7 cellular contexts compared by ENCODE assay signal in genomic region chr3:61560452-61561373, GRCh38. TPM values are rescaled to one million over a fixed set of nuclear protein-coding genes. Genes with fewer than 3 reads are reported as not detected.
DNase-seq lines count a peak whose midpoint lies in the region; TF ChIP-seq lines count a peak whose summit lies in the region.

No MANE protein-coding gene starts in this region.

- H3K9me2 ChIP-seq in GM23248 (ENCODE audit: insufficient read depth), result no peaks in the 10 kb centered on the region

- in situ Hi-C loops in GM23248 (cut with MboI), result loop anchor here (10.0 kb wide), 1 partner anchor 624 kb away; no protein-coding TSS in a partner anchor

- intact Hi-C loops in uterus (cut with DNase I; ENCODE audit: low total_unique reads), result loop anchor here (5.0 kb wide), 1 partner anchor 627 kb away; no protein-coding TSS in a partner anchor

- H3K79me2 ChIP-seq in GM23248 (ENCODE audit: insufficient read depth), result peaks cover 35% of the 10 kb centered on the region
- H3K79me2 ChIP-seq in fibroblast of lung (ENCODE audit: control insufficient read depth, insufficient read depth, low read length), result peaks cover 36% of the 10 kb centered on the region

- H3K4me1 ChIP-seq in GM23248 (ENCODE audit: insufficient read depth) (peaks cover 15% of the 10 kb centered on the region), fibroblast of lung (ENCODE audit: control insufficient read depth, extremely low read depth, insufficient read depth, low read length) (peaks cover 6% of the 10 kb centered on the region), uterus (no peaks in the 10 kb centered on the region)

- TF ChIP-seq POLR2A in uterus (IDR thresholded peaks at IDR 0.05), result no peak

- peak overlapping the region; percentile 89 for H2AFZ ChIP-seq in GM23248
- H2AFZ ChIP-seq in fibroblast of lung (ENCODE audit: low read length), result peak overlapping the region; percentile 43

- H3K9ac ChIP-seq in GM23248 (peak overlapping the region; percentile 87), fibroblast of lung (ENCODE audit: insufficient read depth, low read length) (peak overlapping the region; percentile 87)

- 1% methylated on average over 63 to 66 of the region's 66 CpGs for WGBS in GM23248 (ENCODE audit: low coverage in 1 of 2, low lambda C conversion rate in 2 of 2, missing lambda C conversion rate in 2 of 2), 2 experiments

- no peaks in the 10 kb centered on the region for H3K9me3 ChIP-seq in GM23248 (ENCODE audit: low read depth)
- H3K9me3 ChIP-seq in WERI-Rb-1 (ENCODE audit: severe bottlenecking), result peaks cover 9% of the 10 kb centered on the region
- no peaks in the 10 kb centered on the region for H3K9me3 ChIP-seq in fibroblast of lung (ENCODE audit: control insufficient read depth, insufficient read depth, low read depth, low read length)
- peaks cover 0 to 4% of the 10 kb centered on the region in 2 donors for H3K9me3 ChIP-seq in uterus

- H3K4me3 ChIP-seq in GM23248 (peak overlapping the region; percentile 89), WERI-Rb-1 (ENCODE audit: low read depth, low read length) (peak overlapping the region; percentile 75), fibroblast of lung (replicated peaks in 1 of 4; ENCODE audit: control extremely low read depth in 1 of 4, insufficient read depth in 1 of 4, low read depth in 3 of 4, low read length in 4 of 4) (peak overlapping the region; percentile 60 to 95 (median 90)), uterus (peak overlapping the region; percentile 77 to 86)

- H3K27ac ChIP-seq in GM23248 (peak overlapping the region; percentile 83), WERI-Rb-1 (peak overlapping the region; percentile 95), fibroblast of lung (ENCODE audit: insufficient read depth, low read length) (peak overlapping the region; percentile 71), uterus (peak overlapping the region; percentile 95 to 98)

- H3F3A ChIP-seq in GM23248 (ENCODE audit: insufficient read depth), result no peaks in the 10 kb centered on the region; the same call in 1 of the 2 replicates

- H3K27me3 ChIP-seq in GM23248 (replicated peaks; ENCODE audit: insufficient read depth) (no peaks in the 10 kb centered on the region), WERI-Rb-1 (ENCODE audit: insufficient read depth, low read depth, severe bottlenecking) (no peaks in the 10 kb centered on the region), fibroblast of lung (ENCODE audit: control insufficient read depth, insufficient read depth, low read length) (no peaks in the 10 kb centered on the region), uterus (no peaks in the 10 kb centered on the region)

- peak; percentile 53 for DNase-seq in GM10266 (ENCODE audit: extremely low spot score)
- peak; percentile 90 for DNase-seq in GM23248
- DNase-seq in NCI-H1105 treated with DMSO at 0.1 percent for 48 hours (lab: John Stamatoyannopoulos, UW), result peak; percentile 36
- peak; percentile 85 for DNase-seq in WERI-Rb-1
- DNase-seq in fibroblast of lung (ENCODE audit: low read depth in 2 of 2), result peak; percentile 80 to 87
- peak; percentile 82 for DNase-seq in myocyte (ENCODE audit: low read depth)
- peak; percentile 84 to 87 for DNase-seq in uterus

- H4K20me1 ChIP-seq in GM23248 (ENCODE audit: insufficient read depth) (no peaks in the 10 kb centered on the region), fibroblast of lung (ENCODE audit: control insufficient read depth, extremely low read depth, insufficient read depth, low read length) (no peaks in the 10 kb centered on the region)

- TF ChIP-seq CTCF in GM10266 (IDR thresholded peaks at IDR 0.05; ENCODE audit: control insufficient read depth, insufficient read depth, low read depth, missing control alignments), result no peak
- TF ChIP-seq CTCF in WERI-Rb-1 (IDR thresholded peaks at IDR 0.05; ENCODE audit: low read depth, low read length), result no peak
- peak in 1 of 2 donors; percentile 23 for TF ChIP-seq CTCF in fibroblast of lung (conservative IDR thresholded peaks at IDR 0.05 in 1 of 2, IDR thresholded peaks at IDR 0.05 in 1 of 2; ENCODE audit: low read depth in 1 of 2, low read length in 2 of 2)
- TF ChIP-seq CTCF in uterus (IDR thresholded peaks at IDR 0.05), result peak in 2 of 4 experiments; percentile 2 to 39

- H3K4me2 ChIP-seq in GM23248 (ENCODE audit: unreplicated experiment) (peak overlapping the region; percentile 97), fibroblast of lung (ENCODE audit: extremely low read depth, insufficient read depth, low read length) (peak overlapping the region; percentile 61)

- H3K36me3 ChIP-seq in GM23248 (ENCODE audit: low read depth) (no peaks in the 10 kb centered on the region), WERI-Rb-1 (peaks cover 19% of the 10 kb centered on the region), fibroblast of lung (ENCODE audit: control insufficient read depth, insufficient read depth, low read length) (no peaks in the 10 kb centered on the region), uterus (no peaks in the 10 kb centered on the region)

RNA-seq across cellular contexts. Expression of gene PTPRG, which starts 0.7 kb away (rescaled TPM):
- 39.6 and 51.3 TPM in 2 replicates for total RNA-seq in GM23248 (2014; rRNA removed; shearing (Covaris generic))
- polyA plus RNA-seq in GM23248 (2016; fragmentation: Nextera tagmentation; extraction: Ambion mirVana) (9.6 and 11.5 TPM in 2 replicates), fibroblast of lung (31.7 and 67.0 TPM in 2 replicates)
- total RNA-seq in fibroblast of lung (64.5 and 97.9 TPM in 2 replicates), myocyte (23.7 and 28.4 TPM in 2 replicates), uterus (100 to 1,000 TPM in 1 of 4 donors, 10 to 100 TPM in 3; 43.5 to 136 (median 62.6) TPM)
- 22.6 and 47.6 TPM in 2 replicates for polyA plus RNA-seq in fibroblast of lung (2012)
- polyA minus RNA-seq in fibroblast of lung (ENCODE audit: low replicate concordance), result 68.2 and 98.8 TPM in 2 replicates
- polyA plus RNA-seq in myocyte (2012), result 7.9 TPM

Comparison
In these comparisons a context has a peak if more than half of its experiments do, and no peak if none do; other contexts are left out.
1. Peak in every context shown above with its lines: DNase-seq, H3K4me3 ChIP-seq and H3K27ac ChIP-seq.
2. DNase-seq: peak in every context shown above with its lines; median percentile 90 in GM23248; 86 in uterus; 85 in WERI-Rb-1; 84 in fibroblast of lung; 82 in myocyte; 53 in GM10266; 36 in NCI-H1105 treated with DMSO at 0.1 percent for 48 hours.